Comparison of ENCODE assay signal across 2 cellular contexts in the genomic region with DNA sequence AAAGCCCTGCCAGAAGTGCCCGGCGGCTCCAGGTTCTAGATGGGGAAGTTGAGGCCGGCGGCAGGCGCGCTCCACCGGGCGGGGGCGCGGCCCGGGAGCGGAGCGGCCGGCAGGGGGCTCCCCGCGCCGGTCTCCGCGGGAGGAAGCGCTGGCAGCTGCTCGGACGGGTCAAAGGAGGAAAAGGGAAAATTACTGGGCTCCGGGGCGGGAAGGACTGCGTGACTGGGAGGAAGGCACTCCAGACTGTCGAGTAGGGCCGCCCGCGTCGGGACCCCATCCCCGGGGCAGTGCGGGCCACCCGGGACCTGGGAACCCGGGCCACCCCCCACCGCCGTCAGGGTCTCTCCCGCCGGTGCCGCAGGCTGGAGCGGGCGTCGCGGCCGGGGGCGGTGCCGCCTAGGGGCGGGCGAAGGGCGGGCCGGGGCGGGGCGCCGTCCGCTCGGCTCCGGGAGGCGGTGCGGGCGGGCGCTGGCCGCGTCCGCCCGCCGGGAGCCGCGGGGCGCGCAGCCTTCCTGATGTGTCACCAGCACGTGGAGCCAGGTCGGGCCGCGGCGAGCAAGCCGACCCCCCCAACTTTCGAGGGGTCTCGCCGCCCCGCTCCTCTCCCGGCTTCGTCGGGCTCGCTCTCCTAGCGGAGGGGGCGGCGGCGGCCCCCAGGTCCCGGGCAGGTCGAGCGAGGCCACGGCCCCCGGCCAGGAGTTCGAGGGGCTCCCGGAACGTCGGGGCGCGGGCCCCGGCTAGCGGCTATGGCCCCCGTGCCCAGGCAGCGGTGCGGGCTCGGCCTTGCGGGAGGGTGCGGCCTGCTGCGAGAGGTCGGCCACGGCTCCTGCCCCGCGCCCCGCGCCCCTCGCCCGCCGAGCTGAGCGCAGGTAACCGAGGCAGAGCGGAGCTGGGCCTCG.
A peak's percentile ranks its signal among the peaks of the same experiment; 100 is the strongest.
TF ChIP-seq lines count a peak whose summit lies in the region.

No MANE protein-coding gene starts in this region.

TF ChIP-seq in A549, 52 proteins besides CTCF, POLR2A, EP300 and RAD21 (continued from another document and continues in another):
- TF ChIP-seq HMGXB4 (CRISPR knock-in tag; IDR thresholded peaks at IDR 0.05; ENCODE audit: borderline replicate concordance) (no peak; the same call in 1 of the 2 replicates), SMC3 (IDR thresholded peaks at IDR 0.05) (peak; percentile 98), RCOR1 (IDR thresholded peaks at IDR 0.05; ENCODE audit: low read depth, low read length) (no peak), ESRRA (IDR thresholded peaks at IDR 0.05; ENCODE audit: borderline replicate concordance, low read length) (no peak), BCL3 (IDR thresholded peaks at IDR 0.05) (peak; percentile 55; the same call in 1 of the 3 replicates), RFX5 (IDR thresholded peaks at IDR 0.05) (no peak), JUNB (IDR thresholded peaks at IDR 0.05) (no peak), KDM1A (IDR thresholded peaks at IDR 0.05; ENCODE audit: low read depth) (no peak), POLR2AphosphoS2 (conservative IDR thresholded peaks at IDR 0.05; ENCODE audit: low read length) (no peak), CBX2 (IDR thresholded peaks at IDR 0.05; ENCODE audit: borderline replicate concordance, low read depth) (no peak), ZNF302 (CRISPR knock-in tag; IDR thresholded peaks at IDR 0.05) (no peak), MAZ (IDR thresholded peaks at IDR 0.05; ENCODE audit: borderline replicate concordance, low read depth, low read length) (peak; percentile 47; the same call in 1 of the 2 replicates), ATOH8 (CRISPR knock-in tag; IDR thresholded peaks at IDR 0.05; ENCODE audit: low read depth) (peak; percentile 71; the same call in 1 of the 2 replicates), GATA3 (IDR thresholded peaks at IDR 0.05; ENCODE audit: borderline replicate concordance) (no peak), MYC (IDR thresholded peaks at IDR 0.05; ENCODE audit: borderline replicate concordance, low read length) (peak; percentile 62; the same call in 1 of the 2 replicates), JUN (IDR thresholded peaks at IDR 0.05) (peak; percentile 80 to 82; a peak in 3 of 5 replicates), HOXA7 (CRISPR knock-in tag; IDR thresholded peaks at IDR 0.05) (no peak), NFE2L2 (conservative IDR thresholded peaks at IDR 0.05; ENCODE audit: low read length) (no peak), CBX8 (IDR thresholded peaks at IDR 0.05) (no peak), TP53 (CRISPR knock-in tag; IDR thresholded peaks at IDR 0.05) (peak; percentile 81; the same call in 1 of the 2 replicates), CEBPB (IDR thresholded peaks at IDR 0.05) (no peak), HEYL (CRISPR knock-in tag; IDR thresholded peaks at IDR 0.05) (0 out of 2 replicates have a peak, but pooled peaks have one; percentile 68), MAFK (IDR thresholded peaks at IDR 0.05; ENCODE audit: partially characterized antibody) (no peak), EHF (CRISPR knock-in tag; IDR thresholded peaks at IDR 0.05) (peak; percentile 90; the same call in 1 of the 2 replicates), ZFP36 (IDR thresholded peaks at IDR 0.05; ENCODE audit: borderline replicate concordance, partially characterized antibody) (no peak), FOSB (CRISPR knock-in tag; IDR thresholded peaks at IDR 0.05) (no peak), CHD4 (IDR thresholded peaks at IDR 0.05; ENCODE audit: borderline replicate concordance) (no peak), FOXS1 (CRISPR knock-in tag; IDR thresholded peaks at IDR 0.05) (peak; percentile 74; the same call in 1 of the 2 replicates), PHF8 (IDR thresholded peaks at IDR 0.05; ENCODE audit: borderline replicate concordance, low read depth) (peak; percentile 75), NR3C1 (IDR thresholded peaks at IDR 0.05) (no peak), ELK1 (IDR thresholded peaks at IDR 0.05; ENCODE audit: low read depth, low read length) (no peak)
- TF ChIP-seq, protein P1, sequence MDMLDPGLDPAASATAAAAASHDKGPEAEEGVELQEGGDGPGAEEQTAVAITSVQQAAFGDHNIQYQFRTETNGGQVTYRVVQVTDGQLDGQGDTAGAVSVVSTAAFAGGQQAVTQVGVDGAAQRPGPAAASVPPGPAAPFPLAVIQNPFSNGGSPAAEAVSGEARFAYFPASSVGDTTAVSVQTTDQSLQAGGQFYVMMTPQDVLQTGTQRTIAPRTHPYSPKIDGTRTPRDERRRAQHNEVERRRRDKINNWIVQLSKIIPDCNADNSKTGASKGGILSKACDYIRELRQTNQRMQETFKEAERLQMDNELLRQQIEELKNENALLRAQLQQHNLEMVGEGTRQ (IDR thresholded peaks at IDR 0.05) = no peak

TF ChIP-seq in Ishikawa, 13 proteins besides CTCF, POLR2A, EP300 and RAD21 (continued from another document):
- TF ChIP-seq REST (IDR thresholded peaks at IDR 0.05; ENCODE audit: low read depth) = no peak
TF ChIP-seq in Ishikawa: peak in this region for 3.
